Comparison of ENCODE assay signal across 25 cellular contexts in genomic region chr6:50353603-50354002, GRCh38.
DNase-seq lines count a peak whose midpoint lies in the region; ATAC-seq lines count a peak whose summit lies in the region.
"Had no signal": no experiment of that assay in that cellular context is flagged by ENCODE, and none has a peak within 500 bp of the region (broad histone marks: within the 10 kb centered on the region; RNA-seq: fewer than 3 reads in every experiment).

No MANE protein-coding gene starts in this region.

- WGBS in aorta, 2 donors, result 65 to 67% methylated on average over 1 of the region's 1 CpG

- no peak overlapping the region for H3K4me3 ChIP-seq in aorta (ENCODE audit: low read length in 2 of 2)
- H3K4me3 ChIP-seq: cardiac muscle cell, coronary artery, MG63, psoas muscle, stomach had no signal

- no peaks in the 10 kb centered on the region for H3K36me3 ChIP-seq in aorta (ENCODE audit: control insufficient read depth in 1 of 2, insufficient read depth in 2 of 2, low read length in 1 of 2)
- H3K36me3 ChIP-seq: cardiac muscle cell, MG63, neutrophil, stomach had no signal

- H3K9me3 ChIP-seq in aorta (ENCODE audit: control insufficient read depth, low read length), result peaks cover 4% of the 10 kb centered on the region
- H3K9me3 ChIP-seq: MG63, neutrophil had no signal

- in situ Hi-C loops in SK-MEL-5 (cut with HindIII; ENCODE audit: low pct_unique_long_range_greater_than_20kb, low sequenced_read_pairs), result no loop called here

- H3K4me1 ChIP-seq in aorta (ENCODE audit: control insufficient read depth in 1 of 2, insufficient read depth in 2 of 2, low read length in 2 of 2), result no peaks in the 10 kb centered on the region
- H3K4me1 ChIP-seq: psoas muscle, stomach had no signal

- intact Hi-C loops in aorta (cut with DNase I), result no loop called here

- ATAC-seq in aorta (ENCODE audit: low FRiP score) (peak; percentile 38), GM21737 (IDR thresholded peaks at IDR 0.05; ENCODE audit: unreplicated experiment) (no peak)
- ATAC-seq: psoas muscle had no signal

- DNase-seq in NCI-H82 (lab: John Stamatoyannopoulos, UW), result peak; percentile 17
- no peak for DNase-seq in NCI-H82 treated with DMSO at 0.1 percent for 48 hours (lab: John Stamatoyannopoulos, UW; ENCODE audit: unreplicated experiment)
- DNase-seq in SK-MEL-5 (ENCODE audit: low read depth, low spot score), result peak; percentile 60
- DNase-seq in foreskin melanocyte, result peak; percentile 7
- DNase-seq in aorta, result no peak
- no peak for DNase-seq in Kasumi-1 (lab: John Stamatoyannopoulos, UW)
- DNase-seq in HuH-7.5 (ENCODE audit: low spot score), result no peak
- DNase-seq: activated CD4-positive, alpha-beta T cell treated with anti-CD3 and anti-CD28 coated beads, Interleukin-2, amount 10 ng/mL, durations not matched to agents 7 days and 5 days; activated naive CD4-positive, alpha-beta T cell treated with anti-CD3 and anti-CD28 coated beads, Interleukin-2, amount 10 ng/mL, durations not matched to agents 7 days and 5 days; amygdala; CD8-positive, alpha-beta memory T cell; HCEC 1CT; mesenchymal stem cell; MG63; NCI-H1417 treated with DMSO at 0.1 percent for 48 hours; NCI-H2107; NCI-H510A; psoas muscle; stimulated activated CD8-positive, alpha-beta memory T cell treated with anti-CD3 and anti-CD28 coated beads, Interleukin-4, amount 100 ng/mL, for 48 hours; stomach had no signal

- H3K27me3 ChIP-seq in aorta (ENCODE audit: control insufficient read depth in 1 of 2, insufficient read depth in 2 of 2, low read length in 1 of 2), result no peaks in the 10 kb centered on the region
- H3K27me3 ChIP-seq: cardiac muscle cell, MG63, neutrophil, stomach had no signal

- no peak overlapping the region for H3K27ac ChIP-seq in aorta (ENCODE audit: low read depth in 1 of 2, low read length in 2 of 2)
- H3K27ac ChIP-seq: cardiac muscle cell, coronary artery, neutrophil, psoas muscle, stomach, VCaP had no signal

Comparison
In these comparisons a context has a peak if more than half of its experiments do, and no peak if none do; other contexts are left out.
1. DNase-seq: peak in NCI-H82 (single experiment), SK-MEL-5 (single experiment) and foreskin melanocyte (single experiment); none in NCI-H82 treated with DMSO at 0.1 percent for 48 hours (single experiment), aorta (0 of 2), Kasumi-1 (0 of 2) and HuH-7.5 (single experiment).